8 cellular contexts compared by ENCODE assay signal in the genomic region with DNA sequence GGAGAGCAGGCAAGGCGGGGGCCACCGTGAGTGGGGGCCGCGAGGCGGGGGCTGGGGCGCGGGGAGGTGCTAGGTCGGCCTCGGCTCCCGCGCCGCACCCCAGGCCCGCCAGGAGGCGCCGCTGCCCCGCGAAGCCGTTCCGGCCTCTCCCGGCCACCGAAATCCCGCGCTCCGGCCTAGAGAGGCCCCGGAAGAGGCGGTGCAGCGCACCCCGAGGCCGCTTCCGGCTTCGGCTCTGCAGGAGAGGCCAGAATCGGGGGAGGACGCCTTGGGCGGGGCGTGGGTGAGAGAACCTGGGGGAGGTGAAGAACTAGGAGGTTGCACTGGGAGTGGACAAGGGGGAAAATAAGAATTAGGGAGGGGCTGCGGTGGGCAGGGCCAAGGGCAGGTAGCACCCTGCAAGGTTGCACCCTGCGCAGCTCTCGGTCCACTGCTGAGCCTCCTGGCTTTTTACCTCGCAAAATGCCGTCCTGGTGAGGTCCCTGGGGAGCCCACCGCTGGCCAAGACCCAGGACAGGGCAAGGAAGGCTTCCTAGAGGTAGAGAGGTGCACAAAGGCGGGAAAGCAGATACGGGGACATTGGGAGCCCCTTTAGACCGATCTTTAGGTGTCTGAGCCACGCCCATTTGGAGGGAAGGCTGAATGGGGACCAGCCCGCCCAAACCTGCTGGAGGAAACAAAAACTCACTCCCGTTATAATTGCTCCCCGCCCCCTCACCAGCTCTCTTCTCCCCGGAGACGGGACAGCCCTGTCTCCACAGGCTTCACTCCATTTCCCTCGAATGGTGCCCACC. TPM values are rescaled to one million over a fixed set of nuclear protein-coding genes. Genes with fewer than 3 reads are reported as not detected.
DNase-seq lines count a peak whose midpoint lies in the region; ATAC-seq and TF ChIP-seq lines count a peak whose summit lies in the region.

No MANE protein-coding gene starts in this region.

- TF ChIP-seq CTCF in BE2C (IDR thresholded peaks at IDR 0.05; ENCODE audit: low read depth, low read length) (peak; percentile 43), choroid plexus epithelial cell (conservative IDR thresholded peaks at IDR 0.05; ENCODE audit: low read depth, low read length) (peak; percentile 54)

- no peaks in the 10 kb centered on the region for H3K9me3 ChIP-seq in BE2C

- peak; percentile 62 for TF ChIP-seq POLR2A in GM19193 (IDR thresholded peaks at IDR 0.05; ENCODE audit: extremely low read depth, insufficient read depth, insufficient read length)

- peak; percentile 55 for ATAC-seq in HG03378 (IDR thresholded peaks at IDR 0.05; ENCODE audit: unreplicated experiment)

- H3K4me1 ChIP-seq in BE2C = no peaks in the 10 kb centered on the region

- H3K36me3 ChIP-seq in BE2C = no peaks in the 10 kb centered on the region

- H3K4me3 ChIP-seq in BE2C (ENCODE audit: low read depth, low read length) (peak overlapping the region; percentile 70), choroid plexus epithelial cell (ENCODE audit: low read depth, low read length) (peak overlapping the region; percentile 80)

- H3K27me3 ChIP-seq in BE2C = no peaks in the 10 kb centered on the region

- DNase-seq in BE2C (peak; percentile 86), NCI-H460 (ENCODE audit: extremely low read depth, low read depth) (peak; percentile 78), choroid plexus epithelial cell (ENCODE audit: low read depth) (peak; percentile 89), left kidney (ENCODE audit: low read depth, low spot score) (peak; percentile 99)
- DNase-seq in activated CD4-positive, alpha-beta T cell treated with anti-CD3 and anti-CD28 coated beads for 1 hour = peak; percentile 85
- peak; percentile 90 to 93 for DNase-seq in stimulated activated CD4-positive, alpha-beta T cell treated with anti-CD3 and anti-CD28 coated beads, Interleukin-2, amount 100 ng/mL, for 24 hours

RNA-seq across cellular contexts. Expression of a gene that starts 8.4 kb away (rescaled TPM):
- polyA plus RNA-seq in BE2C (2012; ENCODE audit: insufficient read depth, insufficient read length, low read depth) = 107 TPM
- total RNA-seq in NCI-H460 (2014; rRNA removed; shearing (Covaris generic)) = 45.5 and 50.1 TPM in 2 replicates
- polyA plus RNA-seq in NCI-H460 (2014; cell fraction: nucleus; rRNA removed) = 45.9 and 58.7 TPM in 2 replicates

RNA-seq across cellular contexts. Expression of a gene that starts 22.5 kb away (rescaled TPM):
- 0.43 TPM for polyA plus RNA-seq in BE2C (2012; ENCODE audit: insufficient read depth, insufficient read length, low read depth)
- total RNA-seq in NCI-H460 (2014; rRNA removed; shearing (Covaris generic)) = 0.09 and 0.27 TPM in 2 replicates
- 0.60 TPM in 1 of 2 replicates, not detected in the other for polyA plus RNA-seq in NCI-H460 (2014; cell fraction: nucleus; rRNA removed)

RNA-seq across cellular contexts. Expression of a gene that starts 36.2 kb away (rescaled TPM):
- not detected for polyA plus RNA-seq in BE2C (2012; ENCODE audit: insufficient read depth, insufficient read length, low read depth)
- not detected in 2 replicates for total RNA-seq in NCI-H460 (2014; rRNA removed; shearing (Covaris generic))
- polyA plus RNA-seq in NCI-H460 (2014; cell fraction: nucleus; rRNA removed) = not detected in 2 replicates

RNA-seq across cellular contexts. Expression of a gene that starts 41.4 kb away (rescaled TPM):
- polyA plus RNA-seq in BE2C (2012; ENCODE audit: insufficient read depth, insufficient read length, low read depth) = 1.5 TPM
- 4.9 and 6.1 TPM in 2 replicates for total RNA-seq in NCI-H460 (2014; rRNA removed; shearing (Covaris generic))
- polyA plus RNA-seq in NCI-H460 (2014; cell fraction: nucleus; rRNA removed) = 23.1 and 33.5 TPM in 2 replicates

RNA-seq across cellular contexts. Expression of a gene that starts 51.3 kb away (rescaled TPM):
- polyA plus RNA-seq in BE2C (2012; ENCODE audit: insufficient read depth, insufficient read length, low read depth) = not detected
- not detected in 2 replicates for total RNA-seq in NCI-H460 (2014; rRNA removed; shearing (Covaris generic))
- not detected in 2 replicates for polyA plus RNA-seq in NCI-H460 (2014; cell fraction: nucleus; rRNA removed)

Comparison
In these comparisons a context has a peak if more than half of its experiments do, and no peak if none do; other contexts are left out.
1. Peak in every context shown above with its lines: DNase-seq, ATAC-seq and H3K4me3 ChIP-seq.